ENCODE assay signal across 1 cellular context in the genomic region with DNA sequence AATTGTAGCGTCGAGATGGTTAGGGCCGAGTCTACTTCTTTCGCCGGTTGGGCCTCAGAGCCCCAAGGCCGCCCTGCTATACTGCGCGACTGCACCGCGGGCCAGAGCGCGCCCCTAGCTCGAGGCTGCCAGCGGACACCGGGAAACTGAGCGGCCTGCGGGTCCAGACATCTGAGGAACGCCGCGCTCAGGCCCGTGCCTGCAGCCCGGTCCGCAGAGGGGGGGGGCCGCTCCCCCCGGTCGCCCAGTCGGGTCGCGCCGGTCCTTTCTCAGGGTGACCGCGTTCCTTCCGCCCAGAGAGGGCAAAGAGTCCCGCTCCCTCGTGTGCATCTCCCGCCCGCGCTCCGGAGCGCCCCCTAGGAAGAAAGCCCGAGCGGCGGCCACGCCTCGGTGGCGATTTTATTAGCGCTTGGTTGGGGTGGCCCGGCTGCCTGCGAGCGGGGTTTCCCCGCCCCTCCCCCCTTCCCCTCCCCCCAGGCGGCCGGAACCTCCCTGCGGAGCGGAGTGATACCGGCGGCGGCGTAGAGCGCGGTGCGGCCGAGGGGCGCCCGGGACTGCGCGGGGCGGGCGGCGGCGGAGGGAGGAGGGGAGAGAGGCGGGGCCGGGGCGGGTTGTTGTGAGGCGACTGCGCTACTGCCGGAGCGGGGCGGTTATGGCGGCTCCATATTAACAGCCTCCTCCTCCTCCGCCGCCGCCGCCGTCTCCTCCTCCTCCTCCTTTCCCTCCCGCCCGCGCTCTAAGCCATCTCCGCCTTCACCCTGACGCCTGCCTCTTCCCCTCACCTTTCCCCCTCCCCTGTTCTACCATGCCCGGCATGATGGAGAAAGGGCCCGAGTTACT.
TF ChIP-seq lines count a peak whose summit lies in the region.

A gene (plus strand): TSS at position 611 of the 840 bp plus-strand sequence. CDS start 195 bp downstream, at position 806.

TF ChIP-seq in K562, 482 proteins besides CTCF, POLR2A, EP300 and RAD21 (continued from another document and continues in another):
- TF ChIP-seq, protein P1, sequence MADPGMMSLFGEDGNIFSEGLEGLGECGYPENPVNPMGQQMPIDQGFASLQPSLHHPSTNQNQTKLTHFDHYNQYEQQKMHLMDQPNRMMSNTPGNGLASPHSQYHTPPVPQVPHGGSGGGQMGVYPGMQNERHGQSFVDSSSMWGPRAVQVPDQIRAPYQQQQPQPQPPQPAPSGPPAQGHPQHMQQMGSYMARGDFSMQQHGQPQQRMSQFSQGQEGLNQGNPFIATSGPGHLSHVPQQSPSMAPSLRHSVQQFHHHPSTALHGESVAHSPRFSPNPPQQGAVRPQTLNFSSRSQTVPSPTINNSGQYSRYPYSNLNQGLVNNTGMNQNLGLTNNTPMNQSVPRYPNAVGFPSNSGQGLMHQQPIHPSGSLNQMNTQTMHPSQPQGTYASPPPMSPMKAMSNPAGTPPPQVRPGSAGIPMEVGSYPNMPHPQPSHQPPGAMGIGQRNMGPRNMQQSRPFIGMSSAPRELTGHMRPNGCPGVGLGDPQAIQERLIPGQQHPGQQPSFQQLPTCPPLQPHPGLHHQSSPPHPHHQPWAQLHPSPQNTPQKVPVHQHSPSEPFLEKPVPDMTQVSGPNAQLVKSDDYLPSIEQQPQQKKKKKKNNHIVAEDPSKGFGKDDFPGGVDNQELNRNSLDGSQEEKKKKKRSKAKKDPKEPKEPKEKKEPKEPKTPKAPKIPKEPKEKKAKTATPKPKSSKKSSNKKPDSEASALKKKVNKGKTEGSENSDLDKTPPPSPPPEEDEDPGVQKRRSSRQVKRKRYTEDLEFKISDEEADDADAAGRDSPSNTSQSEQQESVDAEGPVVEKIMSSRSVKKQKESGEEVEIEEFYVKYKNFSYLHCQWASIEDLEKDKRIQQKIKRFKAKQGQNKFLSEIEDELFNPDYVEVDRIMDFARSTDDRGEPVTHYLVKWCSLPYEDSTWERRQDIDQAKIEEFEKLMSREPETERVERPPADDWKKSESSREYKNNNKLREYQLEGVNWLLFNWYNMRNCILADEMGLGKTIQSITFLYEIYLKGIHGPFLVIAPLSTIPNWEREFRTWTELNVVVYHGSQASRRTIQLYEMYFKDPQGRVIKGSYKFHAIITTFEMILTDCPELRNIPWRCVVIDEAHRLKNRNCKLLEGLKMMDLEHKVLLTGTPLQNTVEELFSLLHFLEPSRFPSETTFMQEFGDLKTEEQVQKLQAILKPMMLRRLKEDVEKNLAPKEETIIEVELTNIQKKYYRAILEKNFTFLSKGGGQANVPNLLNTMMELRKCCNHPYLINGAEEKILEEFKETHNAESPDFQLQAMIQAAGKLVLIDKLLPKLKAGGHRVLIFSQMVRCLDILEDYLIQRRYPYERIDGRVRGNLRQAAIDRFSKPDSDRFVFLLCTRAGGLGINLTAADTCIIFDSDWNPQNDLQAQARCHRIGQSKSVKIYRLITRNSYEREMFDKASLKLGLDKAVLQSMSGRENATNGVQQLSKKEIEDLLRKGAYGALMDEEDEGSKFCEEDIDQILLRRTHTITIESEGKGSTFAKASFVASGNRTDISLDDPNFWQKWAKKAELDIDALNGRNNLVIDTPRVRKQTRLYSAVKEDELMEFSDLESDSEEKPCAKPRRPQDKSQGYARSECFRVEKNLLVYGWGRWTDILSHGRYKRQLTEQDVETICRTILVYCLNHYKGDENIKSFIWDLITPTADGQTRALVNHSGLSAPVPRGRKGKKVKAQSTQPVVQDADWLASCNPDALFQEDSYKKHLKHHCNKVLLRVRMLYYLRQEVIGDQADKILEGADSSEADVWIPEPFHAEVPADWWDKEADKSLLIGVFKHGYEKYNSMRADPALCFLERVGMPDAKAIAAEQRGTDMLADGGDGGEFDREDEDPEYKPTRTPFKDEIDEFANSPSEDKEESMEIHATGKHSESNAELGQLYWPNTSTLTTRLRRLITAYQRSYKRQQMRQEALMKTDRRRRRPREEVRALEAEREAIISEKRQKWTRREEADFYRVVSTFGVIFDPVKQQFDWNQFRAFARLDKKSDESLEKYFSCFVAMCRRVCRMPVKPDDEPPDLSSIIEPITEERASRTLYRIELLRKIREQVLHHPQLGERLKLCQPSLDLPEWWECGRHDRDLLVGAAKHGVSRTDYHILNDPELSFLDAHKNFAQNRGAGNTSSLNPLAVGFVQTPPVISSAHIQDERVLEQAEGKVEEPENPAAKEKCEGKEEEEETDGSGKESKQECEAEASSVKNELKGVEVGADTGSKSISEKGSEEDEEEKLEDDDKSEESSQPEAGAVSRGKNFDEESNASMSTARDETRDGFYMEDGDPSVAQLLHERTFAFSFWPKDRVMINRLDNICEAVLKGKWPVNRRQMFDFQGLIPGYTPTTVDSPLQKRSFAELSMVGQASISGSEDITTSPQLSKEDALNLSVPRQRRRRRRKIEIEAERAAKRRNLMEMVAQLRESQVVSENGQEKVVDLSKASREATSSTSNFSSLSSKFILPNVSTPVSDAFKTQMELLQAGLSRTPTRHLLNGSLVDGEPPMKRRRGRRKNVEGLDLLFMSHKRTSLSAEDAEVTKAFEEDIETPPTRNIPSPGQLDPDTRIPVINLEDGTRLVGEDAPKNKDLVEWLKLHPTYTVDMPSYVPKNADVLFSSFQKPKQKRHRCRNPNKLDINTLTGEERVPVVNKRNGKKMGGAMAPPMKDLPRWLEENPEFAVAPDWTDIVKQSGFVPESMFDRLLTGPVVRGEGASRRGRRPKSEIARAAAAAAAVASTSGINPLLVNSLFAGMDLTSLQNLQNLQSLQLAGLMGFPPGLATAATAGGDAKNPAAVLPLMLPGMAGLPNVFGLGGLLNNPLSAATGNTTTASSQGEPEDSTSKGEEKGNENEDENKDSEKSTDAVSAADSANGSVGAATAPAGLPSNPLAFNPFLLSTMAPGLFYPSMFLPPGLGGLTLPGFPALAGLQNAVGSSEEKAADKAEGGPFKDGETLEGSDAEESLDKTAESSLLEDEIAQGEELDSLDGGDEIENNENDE (IDR thresholded peaks at IDR 0.05; ENCODE audit: low read depth, low read length) = no peak
- no peak for TF ChIP-seq ARID2 (IDR thresholded peaks at IDR 0.05)
- TF ChIP-seq SAP30 (IDR thresholded peaks at IDR 0.05; ENCODE audit: borderline replicate concordance, insufficient read depth, low read depth, low read length, poor library complexity, severe bottlenecking) = peak; percentile 43
- no peak for TF ChIP-seq EHMT2 (IDR thresholded peaks at IDR 0.05)
- TF ChIP-seq, protein P2, sequence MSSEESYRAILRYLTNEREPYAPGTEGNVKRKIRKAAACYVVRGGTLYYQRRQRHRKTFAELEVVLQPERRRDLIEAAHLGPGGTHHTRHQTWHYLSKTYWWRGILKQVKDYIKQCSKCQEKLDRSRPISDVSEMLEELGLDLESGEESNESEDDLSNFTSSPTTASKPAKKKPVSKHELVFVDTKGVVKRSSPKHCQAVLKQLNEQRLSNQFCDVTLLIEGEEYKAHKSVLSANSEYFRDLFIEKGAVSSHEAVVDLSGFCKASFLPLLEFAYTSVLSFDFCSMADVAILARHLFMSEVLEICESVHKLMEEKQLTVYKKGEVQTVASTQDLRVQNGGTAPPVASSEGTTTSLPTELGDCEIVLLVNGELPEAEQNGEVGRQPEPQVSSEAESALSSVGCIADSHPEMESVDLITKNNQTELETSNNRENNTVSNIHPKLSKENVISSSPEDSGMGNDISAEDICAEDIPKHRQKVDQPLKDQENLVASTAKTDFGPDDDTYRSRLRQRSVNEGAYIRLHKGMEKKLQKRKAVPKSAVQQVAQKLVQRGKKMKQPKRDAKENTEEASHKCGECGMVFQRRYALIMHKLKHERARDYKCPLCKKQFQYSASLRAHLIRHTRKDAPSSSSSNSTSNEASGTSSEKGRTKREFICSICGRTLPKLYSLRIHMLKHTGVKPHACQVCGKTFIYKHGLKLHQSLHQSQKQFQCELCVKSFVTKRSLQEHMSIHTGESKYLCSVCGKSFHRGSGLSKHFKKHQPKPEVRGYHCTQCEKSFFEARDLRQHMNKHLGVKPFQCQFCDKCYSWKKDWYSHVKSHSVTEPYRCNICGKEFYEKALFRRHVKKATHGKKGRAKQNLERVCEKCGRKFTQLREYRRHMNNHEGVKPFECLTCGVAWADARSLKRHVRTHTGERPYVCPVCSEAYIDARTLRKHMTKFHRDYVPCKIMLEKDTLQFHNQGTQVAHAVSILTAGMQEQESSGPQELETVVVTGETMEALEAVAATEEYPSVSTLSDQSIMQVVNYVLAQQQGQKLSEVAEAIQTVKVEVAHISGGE (CRISPR knock-in tag; IDR thresholded peaks at IDR 0.05) = peak in 1 of 3 experiments; percentile 22; a peak in 1 of 6 replicates
- TF ChIP-seq, protein P3, sequence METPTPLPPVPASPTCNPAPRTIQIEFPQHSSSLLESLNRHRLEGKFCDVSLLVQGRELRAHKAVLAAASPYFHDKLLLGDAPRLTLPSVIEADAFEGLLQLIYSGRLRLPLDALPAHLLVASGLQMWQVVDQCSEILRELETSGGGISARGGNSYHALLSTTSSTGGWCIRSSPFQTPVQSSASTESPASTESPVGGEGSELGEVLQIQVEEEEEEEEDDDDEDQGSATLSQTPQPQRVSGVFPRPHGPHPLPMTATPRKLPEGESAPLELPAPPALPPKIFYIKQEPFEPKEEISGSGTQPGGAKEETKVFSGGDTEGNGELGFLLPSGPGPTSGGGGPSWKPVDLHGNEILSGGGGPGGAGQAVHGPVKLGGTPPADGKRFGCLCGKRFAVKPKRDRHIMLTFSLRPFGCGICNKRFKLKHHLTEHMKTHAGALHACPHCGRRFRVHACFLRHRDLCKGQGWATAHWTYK (CRISPR knock-in tag; IDR thresholded peaks at IDR 0.05) = peak; percentile 75
- TF ChIP-seq LARP7 (IDR thresholded peaks at IDR 0.05) = no peak
- peak; percentile 99 for TF ChIP-seq ZNF444 (CRISPR knock-in tag; IDR thresholded peaks at IDR 0.05)
- TF ChIP-seq MED1 (CRISPR knock-in tag; IDR thresholded peaks at IDR 0.05; ENCODE audit: borderline replicate concordance) = no peak
- TF ChIP-seq ZNF253 (CRISPR knock-in tag; conservative IDR thresholded peaks at IDR 0.05) = no peak
- 0 out of 2 replicates have a peak, but pooled peaks have one; percentile 64 for TF ChIP-seq ZNF583 (CRISPR knock-in tag; IDR thresholded peaks at IDR 0.05)
- TF ChIP-seq SRSF3 (IDR thresholded peaks at IDR 0.05; ENCODE audit: insufficient read depth, low read length) = no peak
- TF ChIP-seq NFXL1 (CRISPR knock-in tag; IDR thresholded peaks at IDR 0.05) = 0 out of 2 replicates have a peak, but pooled peaks have one; percentile 42
- TF ChIP-seq ZNF551 (CRISPR knock-in tag; IDR thresholded peaks at IDR 0.05) = no peak
- TF ChIP-seq, protein P4, sequence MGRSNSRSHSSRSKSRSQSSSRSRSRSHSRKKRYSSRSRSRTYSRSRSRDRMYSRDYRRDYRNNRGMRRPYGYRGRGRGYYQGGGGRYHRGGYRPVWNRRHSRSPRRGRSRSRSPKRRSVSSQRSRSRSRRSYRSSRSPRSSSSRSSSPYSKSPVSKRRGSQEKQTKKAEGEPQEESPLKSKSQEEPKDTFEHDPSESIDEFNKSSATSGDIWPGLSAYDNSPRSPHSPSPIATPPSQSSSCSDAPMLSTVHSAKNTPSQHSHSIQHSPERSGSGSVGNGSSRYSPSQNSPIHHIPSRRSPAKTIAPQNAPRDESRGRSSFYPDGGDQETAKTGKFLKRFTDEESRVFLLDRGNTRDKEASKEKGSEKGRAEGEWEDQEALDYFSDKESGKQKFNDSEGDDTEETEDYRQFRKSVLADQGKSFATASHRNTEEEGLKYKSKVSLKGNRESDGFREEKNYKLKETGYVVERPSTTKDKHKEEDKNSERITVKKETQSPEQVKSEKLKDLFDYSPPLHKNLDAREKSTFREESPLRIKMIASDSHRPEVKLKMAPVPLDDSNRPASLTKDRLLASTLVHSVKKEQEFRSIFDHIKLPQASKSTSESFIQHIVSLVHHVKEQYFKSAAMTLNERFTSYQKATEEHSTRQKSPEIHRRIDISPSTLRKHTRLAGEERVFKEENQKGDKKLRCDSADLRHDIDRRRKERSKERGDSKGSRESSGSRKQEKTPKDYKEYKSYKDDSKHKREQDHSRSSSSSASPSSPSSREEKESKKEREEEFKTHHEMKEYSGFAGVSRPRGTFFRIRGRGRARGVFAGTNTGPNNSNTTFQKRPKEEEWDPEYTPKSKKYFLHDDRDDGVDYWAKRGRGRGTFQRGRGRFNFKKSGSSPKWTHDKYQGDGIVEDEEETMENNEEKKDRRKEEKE (IDR thresholded peaks at IDR 0.05; ENCODE audit: borderline replicate concordance in 1 of 2, control insufficient read depth in 1 of 2, low read depth in 2 of 2, low read length in 1 of 2) = 0 out of 4 replicates have a peak, but pooled peaks of 1 of the 2 experiments have one; percentile 71
- peak; percentile 86 for TF ChIP-seq CHD2 (IDR thresholded peaks at IDR 0.05; ENCODE audit: low read depth, low read length)
- TF ChIP-seq FOS (IDR thresholded peaks at IDR 0.05; ENCODE audit: extremely low read depth, insufficient read length) = no peak
- no peak; the same call in 1 of the 2 replicates for TF ChIP-seq MIER1 (IDR thresholded peaks at IDR 0.05; ENCODE audit: low read depth)
- peak; percentile 24; the same call in 1 of the 2 replicates for TF ChIP-seq MECOM (CRISPR knock-in tag; IDR thresholded peaks at IDR 0.05)
- peak; percentile 66; the same call in 1 of the 2 replicates for TF ChIP-seq HOXB6 (CRISPR knock-in tag; IDR thresholded peaks at IDR 0.05; ENCODE audit: borderline replicate concordance)
- TF ChIP-seq, protein P5, sequence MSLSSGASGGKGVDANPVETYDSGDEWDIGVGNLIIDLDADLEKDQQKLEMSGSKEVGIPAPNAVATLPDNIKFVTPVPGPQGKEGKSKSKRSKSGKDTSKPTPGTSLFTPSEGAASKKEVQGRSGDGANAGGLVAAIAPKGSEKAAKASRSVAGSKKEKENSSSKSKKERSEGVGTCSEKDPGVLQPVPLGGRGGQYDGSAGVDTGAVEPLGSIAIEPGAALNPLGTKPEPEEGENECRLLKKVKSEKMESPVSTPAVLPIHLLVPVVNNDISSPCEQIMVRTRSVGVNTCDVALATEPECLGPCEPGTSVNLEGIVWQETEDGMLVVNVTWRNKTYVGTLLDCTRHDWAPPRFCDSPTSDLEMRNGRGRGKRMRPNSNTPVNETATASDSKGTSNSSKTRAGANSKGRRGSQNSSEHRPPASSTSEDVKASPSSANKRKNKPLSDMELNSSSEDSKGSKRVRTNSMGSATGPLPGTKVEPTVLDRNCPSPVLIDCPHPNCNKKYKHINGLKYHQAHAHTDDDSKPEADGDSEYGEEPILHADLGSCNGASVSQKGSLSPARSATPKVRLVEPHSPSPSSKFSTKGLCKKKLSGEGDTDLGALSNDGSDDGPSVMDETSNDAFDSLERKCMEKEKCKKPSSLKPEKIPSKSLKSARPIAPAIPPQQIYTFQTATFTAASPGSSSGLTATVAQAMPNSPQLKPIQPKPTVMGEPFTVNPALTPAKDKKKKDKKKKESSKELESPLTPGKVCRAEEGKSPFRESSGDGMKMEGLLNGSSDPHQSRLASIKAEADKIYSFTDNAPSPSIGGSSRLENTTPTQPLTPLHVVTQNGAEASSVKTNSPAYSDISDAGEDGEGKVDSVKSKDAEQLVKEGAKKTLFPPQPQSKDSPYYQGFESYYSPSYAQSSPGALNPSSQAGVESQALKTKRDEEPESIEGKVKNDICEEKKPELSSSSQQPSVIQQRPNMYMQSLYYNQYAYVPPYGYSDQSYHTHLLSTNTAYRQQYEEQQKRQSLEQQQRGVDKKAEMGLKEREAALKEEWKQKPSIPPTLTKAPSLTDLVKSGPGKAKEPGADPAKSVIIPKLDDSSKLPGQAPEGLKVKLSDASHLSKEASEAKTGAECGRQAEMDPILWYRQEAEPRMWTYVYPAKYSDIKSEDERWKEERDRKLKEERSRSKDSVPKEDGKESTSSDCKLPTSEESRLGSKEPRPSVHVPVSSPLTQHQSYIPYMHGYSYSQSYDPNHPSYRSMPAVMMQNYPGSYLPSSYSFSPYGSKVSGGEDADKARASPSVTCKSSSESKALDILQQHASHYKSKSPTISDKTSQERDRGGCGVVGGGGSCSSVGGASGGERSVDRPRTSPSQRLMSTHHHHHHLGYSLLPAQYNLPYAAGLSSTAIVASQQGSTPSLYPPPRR (CRISPR knock-in tag; IDR thresholded peaks at IDR 0.05; ENCODE audit: borderline replicate concordance) = peak; percentile 69
- TF ChIP-seq SMAD2 (IDR thresholded peaks at IDR 0.05; ENCODE audit: low read depth, low read length) = 0 out of 2 replicates have a peak, but pooled peaks have one; percentile 39
- TF ChIP-seq HNRNPK (IDR thresholded peaks at IDR 0.05; ENCODE audit: low read depth, low read length, poor library complexity, severe bottlenecking) = peak; percentile 99
- TF ChIP-seq RHOXF2B (CRISPR knock-in tag; conservative IDR thresholded peaks at IDR 0.05) = peak; percentile 79; the same call in 1 of the 2 replicates
- peak; percentile 95 for TF ChIP-seq L3MBTL2 (IDR thresholded peaks at IDR 0.05)
